Comparison of ENCODE assay signal across 7 cellular contexts in genomic region chr14:63642656-63643382, GRCh38. TPM values are rescaled to one million over a fixed set of nuclear protein-coding genes. Genes with fewer than 3 reads are reported as not detected.
DNase-seq lines count a peak whose midpoint lies in the region; ATAC-seq and TF ChIP-seq lines count a peak whose summit lies in the region.

No MANE protein-coding gene starts in this region.

- H3K27ac ChIP-seq in HEK293 (ENCODE audit: extremely low read depth, low read depth, low read length) = no peak overlapping the region
- H3K27ac ChIP-seq in SU-DHL-6 (ENCODE audit: low read depth, low read length) = peak overlapping the region; percentile 89
- H3K27ac ChIP-seq in smooth muscle cell (ENCODE audit: low read depth) = peak overlapping the region; percentile 96

- 71% methylated on average over 8 of the region's 8 CpGs for WGBS in smooth muscle cell (ENCODE audit: low lambda C conversion rate)

- POLR2A ChIA-PET in HEK293 (lab: Yijun Ruan, JAX) = interaction anchor here (0.6 to 2.3 kb wide), 7 partner anchors 9 to 696 kb away, joined by 3 to 28 read pairs (median 5); partner anchors contain the start of gene PPP2R5E

- no peaks in the 10 kb centered on the region; the same call in 1 of the 2 replicates for H3K4me1 ChIP-seq in HEK293 (ENCODE audit: control insufficient read depth, insufficient read depth, low read length)
- H3K4me1 ChIP-seq in smooth muscle cell (ENCODE audit: low read depth) = peaks cover 4% of the 10 kb centered on the region

- H3K4me2 ChIP-seq in SU-DHL-6 (ENCODE audit: low read depth, low read length, poor library complexity, severe bottlenecking) = peak overlapping the region; percentile 91
- H3K4me2 ChIP-seq in smooth muscle cell = peak overlapping the region; percentile 86

- peak overlapping the region; percentile 69 for H3K4me3 ChIP-seq in HEK293 (ENCODE audit: low read depth, low read length)
- H3K4me3 ChIP-seq in SU-DHL-6 (ENCODE audit: insufficient read depth, low read length, poor library complexity, severe bottlenecking) = peak overlapping the region; percentile 75
- peak overlapping the region; percentile 87 for H3K4me3 ChIP-seq in fibroblast of villous mesenchyme (ENCODE audit: low read depth, low read length)
- H3K4me3 ChIP-seq in smooth muscle cell = peak overlapping the region; percentile 66

- DNase-seq in fibroblast of villous mesenchyme (ENCODE audit: low read depth) = no peak
- DNase-seq in smooth muscle cell (lab: John Stamatoyannopoulos, UW; ENCODE audit: unreplicated experiment) = no peak

- H2AFZ ChIP-seq in SU-DHL-6 (ENCODE audit: low read depth, low read length, severe bottlenecking) (peak overlapping the region; percentile 38), smooth muscle cell (ENCODE audit: low read depth) (peak overlapping the region; percentile 92)

- TF ChIP-seq CTCF in HEK293 (tag by site-specific recombination; IDR thresholded peaks at IDR 0.05) (no peak), SU-DHL-6 (IDR thresholded peaks at IDR 0.05; ENCODE audit: insufficient read depth, low read length, poor library complexity, severe bottlenecking) (no peak), fibroblast of villous mesenchyme (IDR thresholded peaks at IDR 0.05; ENCODE audit: insufficient read depth, low read depth, low read length) (no peak), smooth muscle cell (IDR thresholded peaks at IDR 0.05; ENCODE audit: borderline replicate concordance, insufficient read depth, poor library complexity, severe bottlenecking) (no peak)

- ATAC-seq in HG03175 (IDR thresholded peaks at IDR 0.05; ENCODE audit: unreplicated experiment) = no peak
- no peak for ATAC-seq in GM21737 (IDR thresholded peaks at IDR 0.05; ENCODE audit: unreplicated experiment)
- ATAC-seq in GM19328 (IDR thresholded peaks at IDR 0.05; ENCODE audit: unreplicated experiment) = no peak

- H3K27me3 ChIP-seq in SU-DHL-6 (ENCODE audit: low read length) (no peaks in the 10 kb centered on the region), smooth muscle cell (ENCODE audit: low read depth) (no peaks in the 10 kb centered on the region)

- CTCF ChIA-PET in HEK293 (lab: Yijun Ruan, JAX) = interaction anchor here (0.8 to 2.2 kb wide), 9 partner anchors 10 to 254 kb away, joined by 3 to 9 read pairs (median 4); no protein-coding TSS in a partner anchor

- H4K20me1 ChIP-seq in SU-DHL-6 (ENCODE audit: low read depth, low read length) (no peaks in the 10 kb centered on the region), smooth muscle cell (ENCODE audit: low read depth) (no peaks in the 10 kb centered on the region)

- H3F3A ChIP-seq in SU-DHL-6 (ENCODE audit: insufficient read depth) = peaks cover 35% of the 10 kb centered on the region
- H3F3A ChIP-seq in smooth muscle cell (ENCODE audit: low read depth) = peaks cover 4% of the 10 kb centered on the region

- no peaks in the 10 kb centered on the region for H3K9me2 ChIP-seq in SU-DHL-6 (replicated peaks; ENCODE audit: insufficient read depth, low read length)

- H3K9ac ChIP-seq in SU-DHL-6 (ENCODE audit: low read length) (peak overlapping the region; percentile 62), smooth muscle cell (ENCODE audit: low read depth) (peak overlapping the region; percentile 96)

- peaks cover 34% of the 10 kb centered on the region for H3K79me2 ChIP-seq in SU-DHL-6 (ENCODE audit: insufficient read depth, low read length)
- peaks cover 22% of the 10 kb centered on the region for H3K79me2 ChIP-seq in smooth muscle cell (ENCODE audit: low read depth)

- H3K36me3 ChIP-seq in HEK293 (ENCODE audit: control insufficient read depth in 2 of 2, insufficient read depth in 1 of 2, low read length in 2 of 2) = peaks cover 0 to 3% of the 10 kb centered on the region in 2 experiments; a peak in 2 of 3 replicates
- H3K36me3 ChIP-seq in SU-DHL-6 (ENCODE audit: low read length) = no peaks in the 10 kb centered on the region
- no peaks in the 10 kb centered on the region for H3K36me3 ChIP-seq in smooth muscle cell (ENCODE audit: low read depth)

- H3K9me3 ChIP-seq in HEK293 (ENCODE audit: control insufficient read depth, insufficient read depth, low read depth, low read length) (no peaks in the 10 kb centered on the region), SU-DHL-6 (ENCODE audit: insufficient read depth, low read length) (no peaks in the 10 kb centered on the region), smooth muscle cell (replicated peaks; ENCODE audit: low read depth) (no peaks in the 10 kb centered on the region)

TF ChIP-seq in HEK293, 187 proteins besides CTCF, POLR2A, EP300 and RAD21:
- TF ChIP-seq ZFP41 (tag by site-specific recombination; IDR thresholded peaks at IDR 0.05; ENCODE audit: borderline replicate concordance) (no peak), ZNF248 (tag by site-specific recombination; IDR thresholded peaks at IDR 0.05) (no peak), ZNF266 (tag by site-specific recombination; IDR thresholded peaks at IDR 0.05; ENCODE audit: low read depth) (no peak), ZNF623 (tag by site-specific recombination; IDR thresholded peaks at IDR 0.05) (no peak), PATZ1 (tag by site-specific recombination; IDR thresholded peaks at IDR 0.05) (no peak), ZNF133 (tag by site-specific recombination; IDR thresholded peaks at IDR 0.05) (no peak), ZNF341 (tag by site-specific recombination; IDR thresholded peaks at IDR 0.05; ENCODE audit: low read depth) (no peak), FEZF1 (tag by site-specific recombination; IDR thresholded peaks at IDR 0.05) (no peak), ZNF426 (tag by site-specific recombination; IDR thresholded peaks at IDR 0.05) (no peak)

RNA-seq across cellular contexts. Expression of gene WDR89, which starts 1.1 kb away (rescaled TPM):
- 6.8 and 13.0 TPM in 2 replicates for total RNA-seq in fibroblast of villous mesenchyme
- 8.9 and 10.0 TPM in 2 replicates for total RNA-seq in smooth muscle cell
- 6.3 and 6.4 TPM in 2 replicates for polyA plus RNA-seq in smooth muscle cell
